Comparison of ENCODE assay signal across 28 cellular contexts in genomic region chr6:41161851-41162552, GRCh38. TPM values are rescaled to one million over a fixed set of nuclear protein-coding genes. Genes with fewer than 3 reads are reported as not detected.
A peak's percentile ranks its signal among the peaks of the same experiment; 100 is the strongest.
DNase-seq lines count a peak whose midpoint lies in the region; ATAC-seq and TF ChIP-seq lines count a peak whose summit lies in the region.
"Had no signal": no experiment of that assay in that cellular context is flagged by ENCODE, and none has a peak within 500 bp of the region (broad histone marks: within the 10 kb centered on the region; RNA-seq: fewer than 3 reads in every experiment).

No MANE protein-coding gene starts in this region.

- H3K9me2 ChIP-seq in GM23338 (ENCODE audit: insufficient read depth), result peaks cover 8% of the 10 kb centered on the region; the same call in 1 of the 2 replicates

- H3K4me3 ChIP-seq in thoracic aorta (peak overlapping the region; percentile 45), GM23338 (no peak overlapping the region)
- H3K4me3 ChIP-seq in CD8-positive, alpha-beta T cell (ENCODE audit: low read depth, low read length), result no peak overlapping the region
- H3K4me3 ChIP-seq: cardiac muscle cell, GM12878, stomach, transverse colon had no signal

- ATAC-seq in thoracic aorta (ENCODE audit: insufficient number of reproducible peaks, low FRiP score, low read depth) (no peak), GM23338 (no peak), GM21717 (IDR thresholded peaks at IDR 0.05; ENCODE audit: unreplicated experiment) (no peak)
- no peak for ATAC-seq in CD8-positive, alpha-beta T cell
- ATAC-seq: GM12878, PC-3, T-cell had no signal

- POLR2A ChIA-PET in CD8-positive, alpha-beta T cell (lab: Charles Lee), result no interaction called here

- H3K27me3 ChIP-seq in thoracic aorta (replicated peaks; ENCODE audit: insufficient read depth), result no peaks in the 10 kb centered on the region
- no peaks in the 10 kb centered on the region for H3K27me3 ChIP-seq in GM23338 (ENCODE audit: insufficient read depth)
- H3K27me3 ChIP-seq in CD8-positive, alpha-beta T cell (ENCODE audit: insufficient read depth, low read length), result no peaks in the 10 kb centered on the region
- H3K27me3 ChIP-seq: cardiac muscle cell, transverse colon had no signal

- no peaks in the 10 kb centered on the region for H4K20me1 ChIP-seq in GM23338 (replicated peaks; ENCODE audit: insufficient read depth)

- H3K4me1 Mint-ChIP-seq in GM23338, result no peaks in the 10 kb centered on the region; the same call in 2 of the 3 replicates
- H3K4me1 Mint-ChIP-seq in CD8-positive, alpha-beta T cell (ENCODE audit: low read depth), result no peaks in the 10 kb centered on the region
- H3K4me1 Mint-ChIP-seq: activated naive CD4-positive, alpha-beta T cell treated with anti-CD3 and anti-CD28 coated beads, Interleukin-2, amount 50 U/mL, for 24 hours; T-cell had no signal

- H3K27ac Mint-ChIP-seq in GM23338, result no peak overlapping the region
- H3K27ac Mint-ChIP-seq in CD8-positive, alpha-beta T cell, result no peak overlapping the region
- H3K27ac Mint-ChIP-seq: activated naive CD4-positive, alpha-beta T cell treated with anti-CD3 and anti-CD28 coated beads, Interleukin-2, amount 50 U/mL, for 24 hours had no signal

- H3K27me3 Mint-ChIP-seq in GM23338 (ENCODE audit: insufficient read depth, low read depth, poor library complexity), result peaks cover 9% of the 10 kb centered on the region
- H3K27me3 Mint-ChIP-seq in CD8-positive, alpha-beta T cell (ENCODE audit: low read depth), result peaks cover 16% of the 10 kb centered on the region
- H3K27me3 Mint-ChIP-seq: activated naive CD4-positive, alpha-beta T cell treated with anti-CD3 and anti-CD28 coated beads, Interleukin-2, amount 50 U/mL, for 24 hours had no signal

- H3K36me3 ChIP-seq in thoracic aorta (no peaks in the 10 kb centered on the region), GM23338 (ENCODE audit: insufficient read depth) (no peaks in the 10 kb centered on the region)
- H3K36me3 ChIP-seq in CD8-positive, alpha-beta T cell (ENCODE audit: insufficient read depth, low read length), result no peaks in the 10 kb centered on the region
- H3K36me3 ChIP-seq: cardiac muscle cell, stomach, transverse colon had no signal

- DNase-seq in SKM-1 treated with dmso at 0.1 percent for 144 hours (lab: John Stamatoyannopoulos, UW; ENCODE audit: unreplicated experiment), result peak; percentile 22
- DNase-seq in SKM-1 (lab: John Stamatoyannopoulos, UW; ENCODE audit: unreplicated experiment), result no peak
- DNase-seq in NOMO-1 treated with dmso at 0.1 percent for 144 hours (lab: John Stamatoyannopoulos, UW; ENCODE audit: unreplicated experiment), result peak; percentile 2
- DNase-seq in globus pallidus (ENCODE audit: low spot score), result peak; percentile 60
- no peak for DNase-seq in thoracic aorta (ENCODE audit: low spot score)
- no peak for DNase-seq in GM23338 (ENCODE audit: low spot score)
- no peak for DNase-seq in CD8-positive, alpha-beta T cell
- DNase-seq: activated CD4-positive, alpha-beta T cell treated with anti-CD3 and anti-CD28 coated beads for 4 hours; cortex of kidney; DND-41; HCEC 1CT; islet precursor cell; Karpas-422; NCI-H2029 treated with DMSO at 0.1 percent for 48 hours; NCI-H226; NCI-H82; PC-3; Right ventricle myocardium superior; stomach; T-cell; transverse colon had no signal

- H3K4me3 Mint-ChIP-seq in GM23338, result no peak overlapping the region
- H3K4me3 Mint-ChIP-seq in CD8-positive, alpha-beta T cell, result no peak overlapping the region
- H3K4me3 Mint-ChIP-seq: activated naive CD4-positive, alpha-beta T cell treated with anti-CD3 and anti-CD28 coated beads, Interleukin-2, amount 50 U/mL, for 24 hours; T-cell had no signal

- CTCF ChIA-PET in CD8-positive, alpha-beta T cell (lab: Charles Lee), result no interaction called here

- H3F3A ChIP-seq in GM23338 (replicated peaks; ENCODE audit: low read depth), result no peaks in the 10 kb centered on the region

- no peak overlapping the region for H3K27ac ChIP-seq in thoracic aorta
- no peak overlapping the region for H3K27ac ChIP-seq in GM23338 (ENCODE audit: low read depth)
- no peak overlapping the region for H3K27ac ChIP-seq in CD8-positive, alpha-beta T cell (ENCODE audit: low read depth, low read length)
- H3K27ac ChIP-seq: cardiac muscle cell, stomach, transverse colon had no signal

- no peaks in the 10 kb centered on the region for H3K9me3 ChIP-seq in thoracic aorta
- no peaks in the 10 kb centered on the region for H3K9me3 ChIP-seq in CD8-positive, alpha-beta T cell (ENCODE audit: low read length)
- H3K9me3 ChIP-seq: stomach, transverse colon had no signal

- intact Hi-C loops in CD8-positive, alpha-beta T cell (cut with DNase I, micrococcal nuclease), result no loop called here

- no peaks in the 10 kb centered on the region; the same call in 2 of the 3 replicates for H3K9me3 Mint-ChIP-seq in GM23338
- H3K9me3 Mint-ChIP-seq in CD8-positive, alpha-beta T cell, result no peaks in the 10 kb centered on the region
- H3K9me3 Mint-ChIP-seq: activated naive CD4-positive, alpha-beta T cell treated with anti-CD3 and anti-CD28 coated beads, Interleukin-2, amount 50 U/mL, for 24 hours; T-cell had no signal

- TF ChIP-seq CTCF in thoracic aorta (IDR thresholded peaks at IDR 0.05) (no peak), GM23338 (conservative IDR thresholded peaks at IDR 0.05; ENCODE audit: low read depth in 2 of 2) (no peak)
- no peak for TF ChIP-seq CTCF in CD8-positive, alpha-beta T cell (IDR thresholded peaks at IDR 0.05)

- H3K79me2 ChIP-seq in GM23338 (replicated peaks; ENCODE audit: insufficient read depth), result no peaks in the 10 kb centered on the region

- H2AFZ ChIP-seq in GM23338, result no peak overlapping the region

- no peaks in the 10 kb centered on the region; the same call in 2 of the 3 replicates for H3K36me3 Mint-ChIP-seq in GM23338 (ENCODE audit: low read depth)
- H3K36me3 Mint-ChIP-seq in CD8-positive, alpha-beta T cell, result no peaks in the 10 kb centered on the region
- H3K36me3 Mint-ChIP-seq: activated naive CD4-positive, alpha-beta T cell treated with anti-CD3 and anti-CD28 coated beads, Interleukin-2, amount 50 U/mL, for 24 hours; T-cell had no signal

- no peak overlapping the region for H3K4me2 ChIP-seq in GM23338

- H3K4me1 ChIP-seq in thoracic aorta (ENCODE audit: control insufficient read depth in 1 of 2, low read depth in 2 of 2) (no peaks in the 10 kb centered on the region), GM23338 (ENCODE audit: insufficient read depth) (no peaks in the 10 kb centered on the region)
- no peaks in the 10 kb centered on the region for H3K4me1 ChIP-seq in CD8-positive, alpha-beta T cell (ENCODE audit: insufficient read depth, low read length)
- H3K4me1 ChIP-seq: transverse colon had no signal

TF ChIP-seq in GM23338, 12 proteins besides CTCF, POLR2A, EP300 and RAD21 (continues in another document):
- TF ChIP-seq ETS1 (IDR thresholded peaks at IDR 0.05) (no peak), EZH2phosphoT487 (IDR thresholded peaks at IDR 0.05; ENCODE audit: unreplicated experiment) (no peak)

RNA-seq across cellular contexts. Expression of gene TREM2, which starts 0.9 kb away (rescaled TPM):
- total RNA-seq in thoracic aorta, result 10 to 100 TPM in 1 of 2 donors, 1 to 10 TPM in 1; 9.8 to 16.5 TPM
- total RNA-seq in GM23338 (2014; rRNA removed; shearing (Covaris generic)), result not detected in 2 replicates
- not detected in 2 replicates for polyA plus RNA-seq in GM23338 (2016; fragmentation: Nextera tagmentation; extraction: Ambion mirVana)
- total RNA-seq in CD8-positive, alpha-beta T cell, result not detected
- total RNA-seq: A172, cardiac muscle cell, GM12878, PC-3 had no signal
- polyA plus RNA-seq: cardiac muscle cell, GM12878, neural cell had no signal

RNA-seq across cellular contexts. Expression of gene TREML1, which starts 7.9 kb away (rescaled TPM):
- total RNA-seq in thoracic aorta, result 1 to 10 TPM in 1 of 2 donors, under 1 TPM in 1; 0.56 to 3.9 TPM
- not detected in 2 replicates for total RNA-seq in GM23338 (2014; rRNA removed; shearing (Covaris generic))
- not detected in 2 replicates for polyA plus RNA-seq in GM23338 (2016; fragmentation: Nextera tagmentation; extraction: Ambion mirVana)
- not detected for total RNA-seq in CD8-positive, alpha-beta T cell
- total RNA-seq: A172, cardiac muscle cell, GM12878, lower leg skin, PC-3, Right ventricle myocardium superior, stomach, transverse colon had no signal
- polyA plus RNA-seq: cardiac muscle cell, neural cell, stomach had no signal

RNA-seq across cellular contexts. Expression of gene TREML2, which starts 38.9 kb away (rescaled TPM):
- total RNA-seq in thoracic aorta, result under 1 TPM in 1 of 2 donors, not detected in 1; 0.49 TPM
- 0.07 TPM in 1 of 2 replicates, not detected in the other for total RNA-seq in GM23338 (2014; rRNA removed; shearing (Covaris generic))
- polyA plus RNA-seq in GM23338 (2016; fragmentation: Nextera tagmentation; extraction: Ambion mirVana), result 0.19 TPM in 1 of 2 replicates, not detected in the other
- total RNA-seq in CD8-positive, alpha-beta T cell, result under 1 TPM; 0.36 to 0.46 TPM
- total RNA-seq: A172, cardiac muscle cell, PC-3, Right ventricle myocardium superior had no signal
- polyA plus RNA-seq: cardiac muscle cell, neural cell had no signal

Comparison
In these comparisons a context has a peak if more than half of its experiments do, and no peak if none do; other contexts are left out.
1. DNase-seq: peak in SKM-1 treated with dmso at 0.1 percent for 144 hours (single experiment), NOMO-1 treated with dmso at 0.1 percent for 144 hours (single experiment) and globus pallidus (single experiment); none in SKM-1 (single experiment), thoracic aorta (single experiment), GM23338 (single experiment) and CD8-positive, alpha-beta T cell (0 of 7).
2. RNA of gene TREM2, which starts 0.9 kb away (total RNA-seq): 9.8 to 16.5 TPM in thoracic aorta; not detected in GM23338 and not detected in CD8-positive, alpha-beta T cell; every median in the first group is over 10 times any median in the second.